ENCODE assay signal across 10 cellular contexts in the genomic region with DNA sequence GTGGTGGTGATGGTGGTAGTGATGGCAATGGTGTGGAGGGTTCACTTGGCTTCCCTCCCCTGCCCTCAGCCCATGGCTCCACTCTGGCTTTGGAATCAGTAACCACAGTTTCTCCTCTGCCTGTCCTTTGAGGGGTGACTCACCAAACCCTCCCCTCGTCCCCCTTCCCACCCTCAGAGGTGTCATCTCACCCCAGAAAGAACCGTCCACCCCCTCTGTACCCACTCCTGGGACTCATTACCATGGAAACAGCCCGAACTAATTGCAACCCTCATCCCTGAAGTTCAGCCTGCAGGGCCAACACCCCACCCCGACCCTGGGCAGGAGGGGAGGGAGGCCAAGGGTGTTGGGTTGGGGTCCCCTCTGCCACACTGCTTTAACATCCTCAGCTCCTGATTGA. TPM values are rescaled to one million over a fixed set of nuclear protein-coding genes. Genes with fewer than 3 reads are reported as not detected.
DNase-seq lines count a peak whose midpoint lies in the region; ATAC-seq and TF ChIP-seq lines count a peak whose summit lies in the region.
"Had no signal": no experiment of that assay in that cellular context is flagged by ENCODE, and none has a peak within 500 bp of the region (broad histone marks: within the 10 kb centered on the region; RNA-seq: fewer than 3 reads in every experiment).

No MANE protein-coding gene starts in this region.

- H3K4me3 Mint-ChIP-seq in chondrocyte (ENCODE audit: unreplicated experiment) (no peak overlapping the region), immature natural killer cell (no peak overlapping the region), Caco-2 (ENCODE audit: unreplicated experiment) (no peak overlapping the region)
- H3K4me3 Mint-ChIP-seq: stimulated activated naive B cell treated with anti-CD40 and anti-IgM and Interleukin-4, amounts not matched to agents 10 μg/mL and 1 μg/mL and 100 μg/mL, for 72 hours had no signal

- ATAC-seq in GM19452 (IDR thresholded peaks at IDR 0.05; ENCODE audit: unreplicated experiment): no peak
- ATAC-seq: stimulated activated naive B cell treated with anti-CD40 and anti-IgM and Interleukin-4, amounts not matched to agents 10 μg/mL and 1 μg/mL and 100 μg/mL, for 72 hours had no signal

- peak overlapping the region in 1 of 2 donors; percentile 38 for H3K9ac ChIP-seq in mucosa of rectum (ENCODE audit: low read depth in 1 of 2, low read length in 2 of 2)
- H3K9ac ChIP-seq: KMS-11 had no signal

- H3K4me1 Mint-ChIP-seq in chondrocyte (ENCODE audit: low read depth): peaks cover 27% of the 10 kb centered on the region
- H3K4me1 Mint-ChIP-seq in immature natural killer cell: no peaks in the 10 kb centered on the region
- H3K4me1 Mint-ChIP-seq in Caco-2 (ENCODE audit: low read depth, unreplicated experiment): peaks cover 13% of the 10 kb centered on the region
- H3K4me1 Mint-ChIP-seq: stimulated activated naive B cell treated with anti-CD40 and anti-IgM and Interleukin-4, amounts not matched to agents 10 μg/mL and 1 μg/mL and 100 μg/mL, for 72 hours had no signal

- H3K4me1 ChIP-seq in mucosa of rectum (ENCODE audit: control insufficient read depth in 2 of 2, insufficient read depth in 2 of 2, low read length in 2 of 2) (peaks cover 39 to 64% of the 10 kb centered on the region in 2 donors), tibial artery (peaks cover 7 to 51% (median 30%) of the 10 kb centered on the region in 4 donors), Caco-2 (0 out of 2 replicates have a peak, but pooled peaks cover 3% of the 10 kb centered on the region)

- H3K9me3 ChIP-seq in mucosa of rectum (ENCODE audit: control insufficient read depth in 2 of 2, low read length in 2 of 2) (no peaks in the 10 kb centered on the region), tibial artery (no peaks in the 10 kb centered on the region), Caco-2 (no peaks in the 10 kb centered on the region)

- POLR2A ChIA-PET in Caco-2 (lab: Charles Lee): interaction anchor here (1.3 kb wide), 1 partner anchor 13 kb away, joined by 5 read pairs; no protein-coding TSS in a partner anchor

- intact Hi-C loops in tibial artery (cut with DNase I; ENCODE audit: low total_unique reads) (no loop called here), Caco-2 (cut with micrococcal nuclease; ENCODE audit: unreplicated experiment) (no loop called here)

- no peaks in the 10 kb centered on the region for H3K9me3 Mint-ChIP-seq in chondrocyte (ENCODE audit: low read depth)
- H3K9me3 Mint-ChIP-seq in immature natural killer cell: no peaks in the 10 kb centered on the region
- no peaks in the 10 kb centered on the region for H3K9me3 Mint-ChIP-seq in Caco-2 (ENCODE audit: unreplicated experiment)
- H3K9me3 Mint-ChIP-seq: stimulated activated naive B cell treated with anti-CD40 and anti-IgM and Interleukin-4, amounts not matched to agents 10 μg/mL and 1 μg/mL and 100 μg/mL, for 72 hours had no signal

- peaks cover 46% of the 10 kb centered on the region for H3K36me3 Mint-ChIP-seq in chondrocyte (ENCODE audit: low read depth)
- no peaks in the 10 kb centered on the region for H3K36me3 Mint-ChIP-seq in immature natural killer cell
- H3K36me3 Mint-ChIP-seq in Caco-2 (ENCODE audit: insufficient read depth, unreplicated experiment): peaks cover 10% of the 10 kb centered on the region
- H3K36me3 Mint-ChIP-seq: stimulated activated naive B cell treated with anti-CD40 and anti-IgM and Interleukin-4, amounts not matched to agents 10 μg/mL and 1 μg/mL and 100 μg/mL, for 72 hours had no signal

- no TSS peak for BruUV-seq in Caco-2 (replicated peaks; lab: Mats Ljungman, UMichigan)

- no peaks in the 10 kb centered on the region for H3K27me3 ChIP-seq in mucosa of rectum (ENCODE audit: control insufficient read depth in 2 of 2, insufficient read depth in 2 of 2, low read length in 2 of 2)
- H3K27me3 ChIP-seq in tibial artery: no peaks in the 10 kb centered on the region
- no peaks in the 10 kb centered on the region for H3K27me3 ChIP-seq in Caco-2 (replicated peaks; ENCODE audit: control insufficient read depth, insufficient read depth, low read length)

- TF ChIP-seq CTCF in LNCaP clone FGC (IDR thresholded peaks at IDR 0.05; ENCODE audit: control insufficient read depth, extremely low read depth, insufficient read depth) (no peak), chondrocyte (IDR thresholded peaks at IDR 0.05) (no peak), tibial artery (IDR thresholded peaks at IDR 0.05) (no peak), Caco-2 (IDR thresholded peaks at IDR 0.05; ENCODE audit: insufficient read depth in 1 of 2, low read depth in 1 of 2, low read length in 1 of 2, severe bottlenecking in 1 of 2, unreplicated experiment in 1 of 2) (no peak)

- peak overlapping the region; percentile 51 for H3K4me3 ChIP-seq in LNCaP clone FGC (ENCODE audit: low read depth, low read length)
- H3K4me3 ChIP-seq in mucosa of rectum (ENCODE audit: low read length in 2 of 2): peak overlapping the region in 1 of 2 donors; percentile 53
- H3K4me3 ChIP-seq in tibial artery: peak overlapping the region in 1 of 2 donors; percentile 47
- H3K4me3 ChIP-seq in Caco-2 (ENCODE audit: low read depth, low read length): no peak overlapping the region

- H3K36me3 ChIP-seq in mucosa of rectum (ENCODE audit: control insufficient read depth in 2 of 2, insufficient read depth in 2 of 2, low read length in 2 of 2) (peaks cover 23 to 34% of the 10 kb centered on the region in 2 donors), tibial artery (peaks cover 13 to 73% (median 61%) of the 10 kb centered on the region in 3 donors), Caco-2 (ENCODE audit: control insufficient read depth, insufficient read depth, low read length) (no peaks in the 10 kb centered on the region)

- CTCF ChIA-PET in Caco-2 (lab: Charles Lee): interaction anchor here (0.9 to 4.0 kb wide), 3 partner anchors 13 to 218 kb away, joined by 3 to 19 read pairs (median 10); no protein-coding TSS in a partner anchor

- H3K27ac Mint-ChIP-seq in chondrocyte (ENCODE audit: unreplicated experiment) (peak overlapping the region; percentile 70), immature natural killer cell (no peak overlapping the region), Caco-2 (ENCODE audit: unreplicated experiment) (no peak overlapping the region)
- H3K27ac Mint-ChIP-seq: stimulated activated naive B cell treated with anti-CD40 and anti-IgM and Interleukin-4, amounts not matched to agents 10 μg/mL and 1 μg/mL and 100 μg/mL, for 72 hours had no signal

- peak overlapping the region; percentile 30 to 49 for H3K27ac ChIP-seq in mucosa of rectum (ENCODE audit: low read depth in 2 of 2, low read length in 2 of 2)
- H3K27ac ChIP-seq in tibial artery: peak overlapping the region; percentile 78 to 87
- H3K27ac ChIP-seq: KMS-11 had no signal

- no peak for DNase-seq in LNCaP clone FGC (ENCODE audit: low read depth)
- DNase-seq in chondrocyte (ENCODE audit: low spot score): no peak
- DNase-seq in tibial artery: no peak
- DNase-seq in immature natural killer cell: no peak
- no peak for DNase-seq in Caco-2
- DNase-seq: activated effector memory CD4-positive, alpha-beta T cell treated with Interleukin-2 at 50 U/mL for 16 hours; stimulated activated naive B cell treated with anti-CD40 and anti-IgM and Interleukin-4, amounts not matched to agents 10 μg/mL and 1 μg/mL and 100 μg/mL, for 72 hours had no signal

- H3K27me3 Mint-ChIP-seq in chondrocyte (ENCODE audit: low read depth) (no peaks in the 10 kb centered on the region), immature natural killer cell (ENCODE audit: low read depth in 3 of 3) (peaks cover 0 to 2% (median 2%) of the 10 kb centered on the region in 3 donors), Caco-2 (ENCODE audit: insufficient read depth, unreplicated experiment) (no peaks in the 10 kb centered on the region)

RNA-seq across cellular contexts. Expression of a gene that starts 26.6 kb away (rescaled TPM):
- total RNA-seq in chondrocyte: 164 to 271 TPM (median 179 TPM) in 3 replicates
- polyA plus RNA-seq in immature natural killer cell: under 1 TPM in 1 of 3 donors, not detected in 2; 0.17 TPM
- total RNA-seq in Caco-2 (2022): 72.1 and 73.6 TPM in 2 replicates

RNA-seq across cellular contexts. Expression of a gene that starts 45.5 kb away (rescaled TPM):
- total RNA-seq in chondrocyte: not detected in 3 replicates
- not detected for polyA plus RNA-seq in immature natural killer cell
- total RNA-seq in Caco-2 (2022): not detected in 2 replicates
